ENCODE assay signal across 14 cellular contexts in the genomic region with DNA sequence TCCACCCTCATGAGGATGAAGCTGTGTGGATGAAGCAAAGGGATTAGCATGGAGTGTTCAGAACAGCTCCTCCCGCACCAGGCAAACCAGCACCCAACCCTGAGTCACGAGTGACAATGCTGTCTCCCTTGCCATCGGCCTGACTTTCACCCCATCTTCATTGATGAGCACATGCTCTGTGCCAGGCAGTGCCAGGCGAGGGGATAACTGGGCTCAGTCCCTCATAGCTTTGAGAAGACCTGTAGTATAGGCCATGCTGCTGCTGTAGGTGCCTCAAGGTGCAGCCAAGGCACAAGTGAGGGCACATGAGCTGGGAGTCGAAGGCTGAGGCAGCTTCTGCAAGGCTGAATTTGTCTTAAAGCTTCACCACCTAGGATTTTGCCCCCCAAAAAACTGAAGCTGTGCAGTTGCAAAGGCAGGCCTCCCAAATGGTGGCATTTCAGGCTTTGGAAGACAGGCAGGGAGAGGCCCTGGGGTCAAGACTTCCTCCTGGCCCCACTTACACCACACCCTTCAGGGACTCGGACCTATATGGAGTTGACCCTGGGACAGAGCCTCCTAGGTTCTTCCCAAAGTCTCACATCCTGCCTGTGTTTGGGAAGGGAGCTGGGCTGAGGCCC. TPM values are rescaled to one million over a fixed set of nuclear protein-coding genes. Genes with fewer than 3 reads are reported as not detected.
DNase-seq lines count a peak whose midpoint lies in the region; ATAC-seq and TF ChIP-seq lines count a peak whose summit lies in the region.
"Had no signal": no experiment of that assay in that cellular context is flagged by ENCODE, and none has a peak within 500 bp of the region (broad histone marks: within the 10 kb centered on the region; RNA-seq: fewer than 3 reads in every experiment).

No MANE protein-coding gene starts in this region.

- H3K4me1 Mint-ChIP-seq in H9 = peaks cover 4 to 10% of the 10 kb centered on the region in 2 experiments; a peak in 3 of 4 replicates

- H3K4ac ChIP-seq in H9 (ENCODE audit: low read depth, low read length) = no peak overlapping the region
- H3K4ac ChIP-seq in mesendoderm (ENCODE audit: low read depth, low read length) = no peak overlapping the region

- H3K9me3 ChIP-seq in H9 (ENCODE audit: control insufficient read depth, low read depth, low read length) = no peaks in the 10 kb centered on the region
- H3K9me3 ChIP-seq in KOPT-K1 (ENCODE audit: insufficient read depth, low read length, poor library complexity, severe bottlenecking) = no peaks in the 10 kb centered on the region
- no peaks in the 10 kb centered on the region for H3K9me3 ChIP-seq in transverse colon
- H3K9me3 ChIP-seq: A549, BE2C had no signal

- H3K56ac ChIP-seq in H9 (ENCODE audit: insufficient read length, low read depth, low read length) = no peak overlapping the region
- H3K56ac ChIP-seq in mesendoderm (ENCODE audit: low read length) = no peak overlapping the region

- no peak for TF ChIP-seq EP300 in transverse colon (IDR thresholded peaks at IDR 0.05; ENCODE audit: low read depth)

- no peaks in the 10 kb centered on the region for H3K4me1 ChIP-seq in H9 (ENCODE audit: insufficient read depth, low read length)
- no peaks in the 10 kb centered on the region for H3K4me1 ChIP-seq in transverse colon
- no peaks in the 10 kb centered on the region for H3K4me1 ChIP-seq in mesendoderm (ENCODE audit: control insufficient read depth, low read depth, low read length)
- H3K4me1 ChIP-seq: A549, BE2C had no signal

- no CpG with 5 or more reads among the region's 6 CpGs for WGBS in H9 (ENCODE audit: extremely low coverage, insufficient read length, low lambda C conversion rate)
- WGBS in transverse colon (ENCODE audit: low coverage in 1 of 2), 2 donors = 83% methylated on average over 6 of the region's 6 CpGs; no CpG with 5 or more reads in 1 of the 2 donors
- WGBS in mesendoderm (ENCODE audit: extremely low coverage, insufficient coverage, low lambda C conversion rate) = no CpG with 5 or more reads among the region's 6 CpGs

- 0 out of 7 replicates have a peak overlapping the region, but pooled peaks of 1 of the 3 experiments have one; percentile 48 for H3K27ac Mint-ChIP-seq in H9

- no peaks in the 10 kb centered on the region for H3K27me3 ChIP-seq in H9 (ENCODE audit: insufficient read depth, low read length)
- no peaks in the 10 kb centered on the region for H3K27me3 ChIP-seq in transverse colon
- no peaks in the 10 kb centered on the region for H3K27me3 ChIP-seq in mesendoderm (ENCODE audit: insufficient read depth, low read length, poor library complexity)
- H3K27me3 ChIP-seq: BE2C had no signal

- no peak overlapping the region for H3K27ac ChIP-seq in H9 (ENCODE audit: insufficient read length, low read depth, low read length)
- H3K27ac ChIP-seq in KOPT-K1 (ENCODE audit: low read depth, low read length, poor library complexity, severe bottlenecking) = peak overlapping the region; percentile 77
- no peak overlapping the region for H3K27ac ChIP-seq in transverse colon
- no peak overlapping the region for H3K27ac ChIP-seq in mesendoderm (ENCODE audit: low read depth, low read length)
- H3K27ac ChIP-seq: A549, C4-2B, GM23248 had no signal

- no peaks in the 10 kb centered on the region for H3K36me3 ChIP-seq in KOPT-K1 (ENCODE audit: insufficient read depth, low read length)
- H3K36me3 ChIP-seq in transverse colon = no peaks in the 10 kb centered on the region
- no peaks in the 10 kb centered on the region for H3K36me3 ChIP-seq in mesendoderm (ENCODE audit: control insufficient read depth, insufficient read depth, low read length)
- H3K36me3 ChIP-seq: BE2C had no signal

- H2BK5ac ChIP-seq in H9 (ENCODE audit: insufficient read length, low read length) (no peak overlapping the region), mesendoderm (ENCODE audit: low read length) (no peak overlapping the region)

- H2BK15ac ChIP-seq in H9 (ENCODE audit: low read depth, low read length) (no peak overlapping the region), mesendoderm (replicated peaks; ENCODE audit: low read depth) (no peak overlapping the region)

- no peak overlapping the region for H4K91ac ChIP-seq in H9 (ENCODE audit: insufficient read length, low read depth, low read length)

- H3K79me2 ChIP-seq in H9 (ENCODE audit: insufficient read depth, low read length) (no peaks in the 10 kb centered on the region), mesendoderm (ENCODE audit: control insufficient read depth, insufficient read depth, low read length) (no peaks in the 10 kb centered on the region)

- H2BK12ac ChIP-seq in H9 (ENCODE audit: insufficient read length, low read depth, low read length) = no peak overlapping the region

- no peak overlapping the region for H3K18ac ChIP-seq in H9 (ENCODE audit: insufficient read length, low read depth, low read length)
- H3K18ac ChIP-seq in mesendoderm (ENCODE audit: low read length) = no peak overlapping the region

- H2BK20ac ChIP-seq in H9 (ENCODE audit: low read depth, low read length, poor library complexity, severe bottlenecking) = no peak overlapping the region

- H3K23ac ChIP-seq in H9 (ENCODE audit: insufficient read length, low read depth, low read length) (no peak overlapping the region), mesendoderm (ENCODE audit: low read length) (no peak overlapping the region)

- TF ChIP-seq POLR2A in transverse colon (IDR thresholded peaks at IDR 0.05) = no peak

- H4K5ac ChIP-seq in H9 (ENCODE audit: insufficient read length, low read depth, low read length) (no peak overlapping the region), mesendoderm (ENCODE audit: low read length) (no peak overlapping the region)

- no peak for TF ChIP-seq CTCF in H9 (conservative IDR thresholded peaks at IDR 0.05)
- no peak for TF ChIP-seq CTCF in transverse colon (IDR thresholded peaks at IDR 0.05)

- no peak overlapping the region for H3K9ac ChIP-seq in H9 (ENCODE audit: extremely low read depth, insufficient read length, low read length)
- no peak overlapping the region for H3K9ac ChIP-seq in mesendoderm (ENCODE audit: low read length)
- H3K9ac ChIP-seq: GM23248 had no signal

- H2AFZ ChIP-seq in H9 (ENCODE audit: low read length) = no peak overlapping the region
- H2AFZ ChIP-seq: GM23248 had no signal

- no peaks in the 10 kb centered on the region for H3K9me3 Mint-ChIP-seq in H9
- H3K9me3 Mint-ChIP-seq: CD4-positive, alpha-beta memory T cell had no signal

- H3T11ph ChIP-seq in H9 (ENCODE audit: low read length) = no peak overlapping the region

- H2AK5ac ChIP-seq in H9 (ENCODE audit: insufficient read length, low read length) (no peak overlapping the region), mesendoderm (ENCODE audit: low read length) (no peak overlapping the region)

- H2BK120ac ChIP-seq in H9 (ENCODE audit: low read depth, low read length, poor library complexity, severe bottlenecking) (no peak overlapping the region), mesendoderm (ENCODE audit: low read depth, low read length) (no peak overlapping the region)

- H3K14ac ChIP-seq in H9 (ENCODE audit: insufficient read depth, low read length) = no peak overlapping the region

- no peak for ATAC-seq in HG03095 (IDR thresholded peaks at IDR 0.05; ENCODE audit: unreplicated experiment)
- ATAC-seq: A549, HepG2 had no signal

- DNase-seq in H9 = peak; percentile 10
- DNase-seq in islet precursor cell = peak; percentile 29
- DNase-seq in transverse colon = peak; percentile 1
- no peak for DNase-seq in mesendoderm
- DNase-seq: BE2C; CD4-positive, alpha-beta memory T cell; DMS79; GM23248 had no signal

- H3K23me2 ChIP-seq in H9 (ENCODE audit: insufficient read length, low read depth, low read length, poor library complexity, severe bottlenecking) = no peaks in the 10 kb centered on the region

- H3K27me3 Mint-ChIP-seq in H9 (ENCODE audit: low read depth) = peaks cover 2% of the 10 kb centered on the region; the same call in 1 of the 2 replicates
- H3K27me3 Mint-ChIP-seq: CD4-positive, alpha-beta memory T cell had no signal

- no peak overlapping the region for H3K4me3 ChIP-seq in transverse colon
- no peak overlapping the region for H3K4me3 ChIP-seq in mesendoderm (ENCODE audit: low read length)
- H3K4me3 ChIP-seq: A549, GM23248 had no signal

- H3K36me3 Mint-ChIP-seq in H9 (ENCODE audit: insufficient read depth in 1 of 3, low read depth in 3 of 3) = no peaks in the 10 kb centered on the region
- H3K36me3 Mint-ChIP-seq: CD4-positive, alpha-beta memory T cell had no signal

- no peak overlapping the region for H3K4me2 ChIP-seq in H9 (ENCODE audit: insufficient read depth, insufficient read length, low read length)
- no peak overlapping the region for H3K4me2 ChIP-seq in mesendoderm (ENCODE audit: low read length)
- H3K4me2 ChIP-seq: A549 had no signal

- H3K4me3 Mint-ChIP-seq in H9 = no peak overlapping the region

- intact Hi-C loops in transverse colon (cut with DNase I; ENCODE audit: low total_unique reads) = no loop called here

- H4K8ac ChIP-seq in H9 (replicated peaks; ENCODE audit: insufficient read length, low read depth, low read length) (no peak overlapping the region), mesendoderm (ENCODE audit: low read depth, low read length) (no peak overlapping the region)

- H3K79me1 ChIP-seq in H9 (ENCODE audit: insufficient read depth, low read depth, low read length, poor library complexity, severe bottlenecking) = no peaks in the 10 kb centered on the region
- H3K79me1 ChIP-seq in mesendoderm (ENCODE audit: low read length) = no peaks in the 10 kb centered on the region

- in situ Hi-C loops in transverse colon (cut with MboI; ENCODE audit: low pct_ligation_motif_present in 1 of 4, low pct_unique_long_range_greater_than_20kb in 1 of 4, low sequenced_read_pairs in 3 of 4) = no loop called here

- H4K20me1 ChIP-seq in H9 (ENCODE audit: control insufficient read depth, insufficient read depth, insufficient read length) = no peaks in the 10 kb centered on the region

RNA-seq across cellular contexts. Expression of a gene that starts 54.2 kb away (rescaled TPM):
- 0.20 TPM in 1 of 2 replicates, not detected in the other for total RNA-seq in H9 (2021)
- 1 to 10 TPM in 1 of 4 donors, under 1 TPM in 2, not detected in 1; 0.79 to 1.2 (median 1.00) TPM for total RNA-seq in transverse colon
- polyA plus RNA-seq in mesendoderm (2013, experiment 1 of 2) = 0.08 TPM
- 0.17 TPM for polyA plus RNA-seq in mesendoderm (2013, experiment 2 of 2)
- total RNA-seq: G401, HepG2 had no signal
